Comparison of ENCODE assay signal across 8 cellular contexts in the genomic region with DNA sequence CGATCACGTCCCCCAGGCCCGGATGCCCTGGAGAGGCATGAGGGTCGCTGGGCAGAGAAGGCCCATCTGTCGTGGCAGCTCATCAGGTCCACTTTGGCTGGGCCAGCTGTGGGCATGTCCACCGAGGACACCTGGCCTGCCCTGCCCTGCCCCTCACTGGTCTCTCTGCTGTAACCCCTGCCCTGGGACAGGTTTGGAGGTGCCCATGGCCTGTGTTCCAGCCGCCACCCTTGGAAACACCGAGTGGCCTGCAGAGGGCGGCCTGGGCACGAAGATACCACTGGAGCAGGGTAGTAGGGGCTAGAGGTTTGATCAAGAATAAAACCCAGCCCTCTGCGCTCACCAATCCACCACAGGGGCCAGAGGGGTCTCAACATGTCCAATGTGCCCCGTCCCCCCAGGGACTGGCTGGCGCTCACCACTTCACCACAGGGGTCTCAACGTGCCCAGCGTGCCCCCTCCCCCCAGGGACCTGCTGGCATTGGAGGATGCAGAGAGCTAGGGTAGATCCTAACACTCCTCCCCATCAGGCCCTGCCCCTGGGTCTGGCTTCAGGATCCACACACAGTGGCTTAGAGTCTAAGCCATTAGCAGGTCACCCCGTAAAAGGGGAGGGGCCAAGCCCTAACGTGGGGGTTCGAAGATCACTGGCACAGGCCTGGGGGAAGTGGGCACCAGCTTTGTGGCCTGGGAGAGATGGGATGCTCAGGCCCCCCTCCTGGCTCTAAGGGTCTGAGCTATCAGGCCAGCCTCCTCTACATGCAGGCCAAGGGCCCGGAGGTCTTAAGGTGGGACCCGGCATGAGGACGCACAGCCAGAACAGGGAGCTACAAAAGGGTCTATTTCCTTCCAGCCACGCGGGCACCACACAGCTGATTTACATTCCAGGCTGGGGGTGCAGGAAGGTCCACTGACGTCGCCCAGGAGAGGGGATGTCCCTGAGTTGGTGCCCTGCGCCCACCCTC. TPM values are rescaled to one million over a fixed set of nuclear protein-coding genes. Genes with fewer than 3 reads are reported as not detected.
DNase-seq lines count a peak whose midpoint lies in the region; ATAC-seq and TF ChIP-seq lines count a peak whose summit lies in the region.

No MANE protein-coding gene starts in this region.

- intact Hi-C loops in left ventricle myocardium superior (cut with micrococcal nuclease): no loop called here

- TF ChIP-seq CTCF in HFFc6 (IDR thresholded peaks at IDR 0.05) (peak; percentile 78), SU-DHL-6 (IDR thresholded peaks at IDR 0.05; ENCODE audit: insufficient read depth, low read length, poor library complexity, severe bottlenecking) (peak; percentile 73)

- peak; percentile 61 for ATAC-seq in activated naive CD8-positive, alpha-beta T cell treated with anti-CD3 and anti-CD28 coated beads, Interleukin-2, amount 50 U/mL, for 24 hours
- ATAC-seq in left ventricle myocardium superior (peak; percentile 79), GM18502 (IDR thresholded peaks at IDR 0.05; ENCODE audit: poor library complexity, unreplicated experiment) (no peak), HG03097 (IDR thresholded peaks at IDR 0.05; ENCODE audit: low FRiP score, unreplicated experiment) (no peak)

- peak overlapping the region; percentile 96 to 100 (median 98) for H3K4me2 ChIP-seq in BLaER1 treated with 17β-estradiol and CSF1 and Interleukin-3, amounts not matched to agents 10 nM and 100 nM
- H3K4me2 ChIP-seq in SU-DHL-6 (ENCODE audit: low read depth, low read length, poor library complexity, severe bottlenecking) (no peak overlapping the region), skeletal muscle satellite cell (ENCODE audit: low read length) (peak overlapping the region; percentile 100)

- H3K4me3 Mint-ChIP-seq in HFFc6: no peak overlapping the region
- no peak overlapping the region for H3K4me3 Mint-ChIP-seq in activated naive CD8-positive, alpha-beta T cell treated with anti-CD3 and anti-CD28 coated beads, Interleukin-2, amount 50 U/mL, for 24 hours

- peaks cover 35 to 50% (median 42%) of the 10 kb centered on the region in 10 experiments for H3K4me1 ChIP-seq in BLaER1 treated with 17β-estradiol and CSF1 and Interleukin-3, amounts not matched to agents 10 nM and 100 nM
- H3K4me1 ChIP-seq in skeletal muscle satellite cell (ENCODE audit: control insufficient read depth, insufficient read depth, low read length): peaks cover 23% of the 10 kb centered on the region

- peaks cover 10% of the 10 kb centered on the region; the same call in 1 of the 2 replicates for H3F3A ChIP-seq in SU-DHL-6 (ENCODE audit: insufficient read depth)

- peaks cover 14 to 72% (median 44%) of the 10 kb centered on the region in 11 experiments; a peak in 20 of 22 replicates for H3K36me3 ChIP-seq in BLaER1 treated with 17β-estradiol and CSF1 and Interleukin-3, amounts not matched to agents 10 nM and 100 nM
- no peaks in the 10 kb centered on the region for H3K36me3 ChIP-seq in SU-DHL-6 (ENCODE audit: low read length)
- H3K36me3 ChIP-seq in skeletal muscle satellite cell (ENCODE audit: insufficient read depth, low read length): peaks cover 21% of the 10 kb centered on the region

- H3K9me3 Mint-ChIP-seq in HFFc6: no peaks in the 10 kb centered on the region
- no peaks in the 10 kb centered on the region for H3K9me3 Mint-ChIP-seq in activated naive CD8-positive, alpha-beta T cell treated with anti-CD3 and anti-CD28 coated beads, Interleukin-2, amount 50 U/mL, for 24 hours

- H3K9me2 ChIP-seq in SU-DHL-6 (replicated peaks; ENCODE audit: insufficient read depth, low read length): no peaks in the 10 kb centered on the region

- H2AFZ ChIP-seq in SU-DHL-6 (ENCODE audit: low read depth, low read length, severe bottlenecking): no peak overlapping the region

- H3K27ac ChIP-seq in BLaER1 treated with 17β-estradiol and CSF1 and Interleukin-3, amounts not matched to agents 10 nM and 100 nM: peak overlapping the region in 8 of 11 experiments; percentile 75 to 87 (median 83); a peak in 11 of 22 replicates
- peak overlapping the region; percentile 74; the same call in 1 of the 2 replicates for H3K27ac ChIP-seq in SU-DHL-6 (ENCODE audit: low read depth, low read length)

- no peaks in the 10 kb centered on the region for H3K36me3 Mint-ChIP-seq in HFFc6 (ENCODE audit: low read depth)
- H3K36me3 Mint-ChIP-seq in activated naive CD8-positive, alpha-beta T cell treated with anti-CD3 and anti-CD28 coated beads, Interleukin-2, amount 50 U/mL, for 24 hours (ENCODE audit: low read depth): no peaks in the 10 kb centered on the region

- H3K27me3 Mint-ChIP-seq in HFFc6 (ENCODE audit: insufficient read depth): peaks cover 4% of the 10 kb centered on the region
- no peaks in the 10 kb centered on the region for H3K27me3 Mint-ChIP-seq in activated naive CD8-positive, alpha-beta T cell treated with anti-CD3 and anti-CD28 coated beads, Interleukin-2, amount 50 U/mL, for 24 hours

- DNase-seq in HFFc6 (no peak), left ventricle myocardium superior (peak; percentile 86)
- peak; percentile 74 for DNase-seq in activated naive CD8-positive, alpha-beta T cell treated with anti-CD3 and anti-CD28 coated beads, Interleukin-2, amount 50 U/mL, for 24 hours

- H3K79me2 ChIP-seq in SU-DHL-6 (ENCODE audit: insufficient read depth, low read length): 0 out of 2 replicates have a peak, but pooled peaks cover 7% of the 10 kb centered on the region

- peaks cover 13% of the 10 kb centered on the region; the same call in 1 of the 2 replicates for H3K4me1 Mint-ChIP-seq in HFFc6 (ENCODE audit: low read depth)
- H3K4me1 Mint-ChIP-seq in activated naive CD8-positive, alpha-beta T cell treated with anti-CD3 and anti-CD28 coated beads, Interleukin-2, amount 50 U/mL, for 24 hours: peaks cover 8% of the 10 kb centered on the region

- no peak overlapping the region; the same call in 1 of the 2 replicates for H3K27ac Mint-ChIP-seq in HFFc6
- no peak overlapping the region for H3K27ac Mint-ChIP-seq in activated naive CD8-positive, alpha-beta T cell treated with anti-CD3 and anti-CD28 coated beads, Interleukin-2, amount 50 U/mL, for 24 hours

- H4K20me1 ChIP-seq in BLaER1 treated with 17β-estradiol and CSF1 and Interleukin-3, amounts not matched to agents 10 nM and 100 nM: peaks cover 5 to 91% (median 61%) of the 10 kb centered on the region in 11 experiments; a peak in 21 of 22 replicates
- no peaks in the 10 kb centered on the region for H4K20me1 ChIP-seq in SU-DHL-6 (ENCODE audit: low read depth, low read length)

- H3K4me3 ChIP-seq in BLaER1 treated with 17β-estradiol and CSF1 and Interleukin-3, amounts not matched to agents 10 nM and 100 nM: peak overlapping the region in 7 of 10 experiments; percentile 79 to 88 (median 83); a peak in 10 of 20 replicates
- H3K4me3 ChIP-seq in SU-DHL-6 (ENCODE audit: insufficient read depth, low read length, poor library complexity, severe bottlenecking) (no peak overlapping the region), skeletal muscle satellite cell (ENCODE audit: low read length) (no peak overlapping the region)

- H3K9ac ChIP-seq in BLaER1 treated with 17β-estradiol and CSF1 and Interleukin-3, amounts not matched to agents 10 nM and 100 nM: peak overlapping the region in 9 of 11 experiments; percentile 82 to 90 (median 88); a peak in 14 of 22 replicates
- H3K9ac ChIP-seq in SU-DHL-6 (ENCODE audit: low read length) (no peak overlapping the region), skeletal muscle satellite cell (ENCODE audit: low read depth, low read length) (no peak overlapping the region)

- no peaks in the 10 kb centered on the region for H3K9me3 ChIP-seq in BLaER1 treated with 17β-estradiol and CSF1 and Interleukin-3, amounts not matched to agents 10 nM and 100 nM (replicated peaks in 1 of 11)
- H3K9me3 ChIP-seq in SU-DHL-6 (ENCODE audit: insufficient read depth, low read length): no peaks in the 10 kb centered on the region
- H3K9me3 ChIP-seq in skeletal muscle satellite cell (replicated peaks; ENCODE audit: low read length): no peaks in the 10 kb centered on the region

- no peaks in the 10 kb centered on the region for H3K27me3 ChIP-seq in BLaER1 treated with 17β-estradiol and CSF1 and Interleukin-3, amounts not matched to agents 10 nM and 100 nM
- no peaks in the 10 kb centered on the region for H3K27me3 ChIP-seq in SU-DHL-6 (ENCODE audit: low read length)
- H3K27me3 ChIP-seq in skeletal muscle satellite cell (ENCODE audit: control insufficient read depth, insufficient read depth, low read length): no peaks in the 10 kb centered on the region

RNA-seq across cellular contexts. Expression of gene HDAC10, which starts 1.3 kb away (rescaled TPM):
- 10 to 100 TPM; 24.2 to 30.9 (median 28.9) TPM for total RNA-seq in HFFc6 (2021; fragmentation: NEBNext Ultra II Directional; extraction: Animal tissue kit (Norgen Biotek cat#: 25700))
- 12.7 TPM for total RNA-seq in left ventricle myocardium superior
- total RNA-seq in skeletal muscle satellite cell (2012; rRNA removed): 15.3 and 19.8 TPM in 2 replicates

RNA-seq across cellular contexts. Expression of gene TUBGCP6, which starts 7.5 kb away (rescaled TPM):
- 10 to 100 TPM; 20.1 to 26.8 (median 21.7) TPM for total RNA-seq in HFFc6 (2021; fragmentation: NEBNext Ultra II Directional; extraction: Animal tissue kit (Norgen Biotek cat#: 25700))
- 18.4 TPM for total RNA-seq in left ventricle myocardium superior
- total RNA-seq in skeletal muscle satellite cell (2012; rRNA removed): 21.0 and 21.3 TPM in 2 replicates

RNA-seq across cellular contexts. Expression of gene MAPK12, which starts 9.1 kb away (rescaled TPM):
- 10 to 100 TPM; 31.4 to 39.5 (median 34.1) TPM for total RNA-seq in HFFc6 (2021; fragmentation: NEBNext Ultra II Directional; extraction: Animal tissue kit (Norgen Biotek cat#: 25700))
- total RNA-seq in left ventricle myocardium superior: 15.8 TPM
- 36.5 and 52.4 TPM in 2 replicates for total RNA-seq in skeletal muscle satellite cell (2012; rRNA removed)

RNA-seq across cellular contexts. Expression of gene MAPK11, which starts 17.8 kb away (rescaled TPM):
- 10 to 100 TPM in 1 of 6 experiments, 1 to 10 TPM in 5; 6.0 to 10.2 (median 7.8) TPM for total RNA-seq in HFFc6 (2021; fragmentation: NEBNext Ultra II Directional; extraction: Animal tissue kit (Norgen Biotek cat#: 25700))
- 9.1 TPM for total RNA-seq in left ventricle myocardium superior
- total RNA-seq in skeletal muscle satellite cell (2012; rRNA removed): 3.1 and 3.8 TPM in 2 replicates

RNA-seq across cellular contexts. Expression of gene SELENOO, which starts 51.6 kb away (rescaled TPM):
- total RNA-seq in HFFc6 (2021; fragmentation: NEBNext Ultra II Directional; extraction: Animal tissue kit (Norgen Biotek cat#: 25700)): 10 to 100 TPM; 14.4 to 18.0 (median 16.0) TPM
- total RNA-seq in left ventricle myocardium superior: 14.5 TPM
- 10.1 and 17.5 TPM in 2 replicates for total RNA-seq in skeletal muscle satellite cell (2012; rRNA removed)

Comparison
In these comparisons a context has a peak if more than half of its experiments do, and no peak if none do; other contexts are left out.
1. H3K4me3 ChIP-seq: peak in BLaER1 treated with 17β-estradiol and CSF1 and Interleukin-3, amounts not matched to agents 10 nM and 100 nM (7 of 10); none in SU-DHL-6 (single experiment) and skeletal muscle satellite cell (single experiment).
2. H3K9ac ChIP-seq: peak in BLaER1 treated with 17β-estradiol and CSF1 and Interleukin-3, amounts not matched to agents 10 nM and 100 nM (9 of 11); none in SU-DHL-6 (single experiment) and skeletal muscle satellite cell (single experiment).
3. ATAC-seq: peak in activated naive CD8-positive, alpha-beta T cell treated with anti-CD3 and anti-CD28 coated beads, Interleukin-2, amount 50 U/mL, for 24 hours (single experiment) and left ventricle myocardium superior (single experiment); none in GM18502 (single experiment) and HG03097 (single experiment).